ENCODE assay signal across 8 cellular contexts in genomic region chr7:158407581-158408331, GRCh38.
DNase-seq lines count a peak whose midpoint lies in the region; ATAC-seq and TF ChIP-seq lines count a peak whose summit lies in the region.

No MANE protein-coding gene starts in this region.

- peak; percentile 31 for TF ChIP-seq CTCF in cardiac muscle cell (IDR thresholded peaks at IDR 0.05; ENCODE audit: low read depth, low read length)
- peak in 1 of 2 donors; percentile 52 for TF ChIP-seq CTCF in right atrium auricular region (IDR thresholded peaks at IDR 0.05)
- TF ChIP-seq CTCF in esophagus muscularis mucosa (IDR thresholded peaks at IDR 0.05), result peak in 2 of 3 experiments; percentile 8 to 15
- TF ChIP-seq CTCF in uterus (IDR thresholded peaks at IDR 0.05), result peak in 2 of 4 experiments; percentile 10 to 34

- no peak overlapping the region for H3K4me3 ChIP-seq in cardiac muscle cell
- H3K4me3 ChIP-seq in right atrium auricular region, result no peak overlapping the region
- no peak overlapping the region for H3K4me3 ChIP-seq in esophagus muscularis mucosa
- no peak overlapping the region for H3K4me3 ChIP-seq in uterus

- intact Hi-C loops in esophagus muscularis mucosa (cut with DNase I) (loop anchor here (5.0 kb wide), 1 partner anchor 975 kb away; no protein-coding TSS in a partner anchor), uterus (cut with DNase I; ENCODE audit: low total_unique reads) (no loop called here)

- H3K27ac ChIP-seq in cardiac muscle cell (no peak overlapping the region), right atrium auricular region (no peak overlapping the region), esophagus muscularis mucosa (replicated peaks in 1 of 4) (no peak overlapping the region), uterus (no peak overlapping the region)

- H3K4me1 ChIP-seq in cardiac muscle cell (ENCODE audit: low read depth) (no peaks in the 10 kb centered on the region), right atrium auricular region (no peaks in the 10 kb centered on the region), esophagus muscularis mucosa (no peaks in the 10 kb centered on the region), uterus (no peaks in the 10 kb centered on the region)

- TF ChIP-seq EP300 in esophagus muscularis mucosa (IDR thresholded peaks at IDR 0.05), result no peak

- DNase-seq in cardiac muscle cell (ENCODE audit: low read depth in 1 of 2, low spot score in 1 of 2) (peak; percentile 38 to 56), right atrium auricular region (ENCODE audit: low spot score) (no peak), NCI-H748 (lab: John Stamatoyannopoulos, UW; ENCODE audit: unreplicated experiment) (peak; percentile 70), esophagus muscularis mucosa (ENCODE audit: extremely low spot score) (no peak), smooth muscle cell of the brain vasculature (ENCODE audit: low read depth, low spot score) (peak; percentile 7), uterus (no peak)

- 72% methylated on average over 10 of the region's 17 CpGs for WGBS in esophagus muscularis mucosa

- TF ChIP-seq POLR2A in esophagus muscularis mucosa (IDR thresholded peaks at IDR 0.05; ENCODE audit: low read depth) (no peak), uterus (IDR thresholded peaks at IDR 0.05) (no peak)

- H3K9me3 ChIP-seq in cardiac muscle cell (ENCODE audit: low read depth), result no peaks in the 10 kb centered on the region
- no peaks in the 10 kb centered on the region for H3K9me3 ChIP-seq in right atrium auricular region
- H3K9me3 ChIP-seq in esophagus muscularis mucosa, result no peaks in the 10 kb centered on the region
- H3K9me3 ChIP-seq in uterus, result no peaks in the 10 kb centered on the region

- no peak for ATAC-seq in activated CD4-positive, CD25-positive, alpha-beta regulatory T cell treated with anti-CD3 and anti-CD28 coated beads, Interleukin-2, amount 50 U/mL, for 24 hours
- ATAC-seq in GM21528 (IDR thresholded peaks at IDR 0.05; ENCODE audit: low FRiP score, unreplicated experiment), result no peak

- no peaks in the 10 kb centered on the region for H3K27me3 ChIP-seq in cardiac muscle cell
- H3K27me3 ChIP-seq in right atrium auricular region, result no peaks in the 10 kb centered on the region
- peaks cover 0 to 9% (median 0%) of the 10 kb centered on the region in 4 donors for H3K27me3 ChIP-seq in esophagus muscularis mucosa
- no peaks in the 10 kb centered on the region for H3K27me3 ChIP-seq in uterus

- H3K36me3 ChIP-seq in cardiac muscle cell (no peaks in the 10 kb centered on the region), right atrium auricular region (no peaks in the 10 kb centered on the region), esophagus muscularis mucosa (no peaks in the 10 kb centered on the region), uterus (no peaks in the 10 kb centered on the region)

Comparison
In these comparisons a context has a peak if more than half of its experiments do, and no peak if none do; other contexts are left out.
1. DNase-seq: peak in cardiac muscle cell (2 of 2), NCI-H748 (single experiment) and smooth muscle cell of the brain vasculature (single experiment); none in right atrium auricular region (single experiment), esophagus muscularis mucosa (single experiment) and uterus (0 of 2).